In genomic region chr4:6781113-6781512, GRCh38 we compare ENCODE assay signal across 12 cellular contexts. TPM values are rescaled to one million over a fixed set of nuclear protein-coding genes. Genes with fewer than 3 reads are reported as not detected.
DNase-seq lines count a peak whose midpoint lies in the region; ATAC-seq, FAIRE-seq and TF ChIP-seq lines count a peak whose summit lies in the region.
"Had no signal": no experiment of that assay in that cellular context is flagged by ENCODE, and none has a peak within 500 bp of the region (broad histone marks: within the 10 kb centered on the region; RNA-seq: fewer than 3 reads in every experiment).

No MANE protein-coding gene starts in this region.

- H3K9ac ChIP-seq in H9 (ENCODE audit: extremely low read depth, insufficient read length, low read length) = no peak overlapping the region

- TF ChIP-seq CTCF in H9 (conservative IDR thresholded peaks at IDR 0.05) = no peak
- no peak for TF ChIP-seq CTCF in brain (conservative IDR thresholded peaks at IDR 0.05)
- no peak for TF ChIP-seq CTCF in nephron progenitor cell (IDR thresholded peaks at IDR 0.05)
- no peak for TF ChIP-seq CTCF in lower lobe of right lung (IDR thresholded peaks at IDR 0.05)

- H2AFZ ChIP-seq in H9 (ENCODE audit: low read length) = no peak overlapping the region

- peaks cover 46% of the 10 kb centered on the region for H3K4me1 ChIP-seq in CD4-positive, alpha-beta memory T cell (ENCODE audit: insufficient read depth, low read length)
- 0 out of 2 replicates have a peak, but pooled peaks cover 3% of the 10 kb centered on the region for H3K4me1 ChIP-seq in H9 (ENCODE audit: insufficient read depth, low read length)
- H3K4me1 ChIP-seq in lower lobe of right lung = peaks cover 25% of the 10 kb centered on the region

- H3K9me3 Mint-ChIP-seq in CD4-positive, alpha-beta memory T cell = no peaks in the 10 kb centered on the region
- H3K9me3 Mint-ChIP-seq in H9 (no peaks in the 10 kb centered on the region; a peak in 1 of 5 replicates), brain (peaks cover 0 to 8% (median 0%) of the 10 kb centered on the region in 5 experiments), nephron progenitor cell (no peaks in the 10 kb centered on the region)

- H3K79me2 ChIP-seq in H9 (ENCODE audit: insufficient read depth, low read length) = peaks cover 8% of the 10 kb centered on the region; the same call in 1 of the 2 replicates

- H4K5ac ChIP-seq in H9 (ENCODE audit: insufficient read length, low read depth, low read length) = no peak overlapping the region

- no peaks in the 10 kb centered on the region for H3K27me3 ChIP-seq in CD4-positive, alpha-beta memory T cell (ENCODE audit: insufficient read depth, low read length)
- H3K27me3 ChIP-seq in H9 (ENCODE audit: insufficient read depth, low read length) = no peaks in the 10 kb centered on the region
- H3K27me3 ChIP-seq in lower lobe of right lung (ENCODE audit: low read depth) = no peaks in the 10 kb centered on the region

- no peak for ATAC-seq in lower lobe of right lung

- no peak for DNase-seq in CD4-positive, alpha-beta memory T cell
- DNase-seq in H9 (no peak), nephron progenitor cell (no peak), KG1 (lab: John Stamatoyannopoulos, UW) (no peak), SIG-M5 treated with dmso at 0.1 percent for 504 hours (lab: John Stamatoyannopoulos, UW; ENCODE audit: unreplicated experiment) (no peak), lower lobe of right lung (no peak), H54 (ENCODE audit: insufficient read length, low spot score) (no peak)
- DNase-seq: anterior cingulate cortex, NCI-H1092 treated with DMSO at 0.1 percent for 48 hours, posterior cingulate gyrus had no signal

- no peak overlapping the region for H2BK20ac ChIP-seq in H9 (ENCODE audit: low read depth, low read length, poor library complexity, severe bottlenecking)

- H3K23ac ChIP-seq in H9 (ENCODE audit: insufficient read length, low read depth, low read length) = no peak overlapping the region

- no peaks in the 10 kb centered on the region for H3K36me3 ChIP-seq in CD4-positive, alpha-beta memory T cell (ENCODE audit: insufficient read depth, low read length)
- H3K36me3 ChIP-seq in lower lobe of right lung = no peaks in the 10 kb centered on the region

- CTCF ChIA-PET in CD4-positive, alpha-beta memory T cell (lab: Charles Lee; ENCODE audit: partially characterized antibody) = interaction anchor here (1.5 to 5.3 kb wide), 3 partner anchors 12 to 106 kb away, joined by 4 to 39 read pairs (median 5); no protein-coding TSS in a partner anchor

- no peak overlapping the region for H3K56ac ChIP-seq in H9 (ENCODE audit: insufficient read length, low read depth, low read length)

- H3K9me3 ChIP-seq in CD4-positive, alpha-beta memory T cell (ENCODE audit: control insufficient read depth in 1 of 2, low read length in 2 of 2) = no peaks in the 10 kb centered on the region
- H3K9me3 ChIP-seq in H9 (ENCODE audit: control insufficient read depth, low read depth, low read length) (no peaks in the 10 kb centered on the region), lower lobe of right lung (no peaks in the 10 kb centered on the region)

- H2BK15ac ChIP-seq in H9 (ENCODE audit: low read depth, low read length) = no peak overlapping the region

- H3K4ac ChIP-seq in H9 (ENCODE audit: low read depth, low read length) = no peak overlapping the region

- peaks cover 0 to 6% of the 10 kb centered on the region in 2 donors for H3K36me3 Mint-ChIP-seq in CD4-positive, alpha-beta memory T cell
- H3K36me3 Mint-ChIP-seq in H9 (ENCODE audit: insufficient read depth in 1 of 3, low read depth in 3 of 3) = no peaks in the 10 kb centered on the region
- H3K36me3 Mint-ChIP-seq in brain = peaks cover 10% of the 10 kb centered on the region
- peaks cover 10% of the 10 kb centered on the region for H3K36me3 Mint-ChIP-seq in nephron progenitor cell (ENCODE audit: low read depth)

- no peak overlapping the region for H3K18ac ChIP-seq in H9 (ENCODE audit: insufficient read length, low read depth, low read length)

- no peak overlapping the region for H4K91ac ChIP-seq in H9 (ENCODE audit: insufficient read length, low read depth, low read length)

- TF ChIP-seq POLR2A in H54 (IDR thresholded peaks at IDR 0.05; ENCODE audit: low read depth, low read length) = no peak

- peak overlapping the region in 6 of 7 donors; percentile 62 to 92 (median 89) for H3K27ac Mint-ChIP-seq in CD4-positive, alpha-beta memory T cell
- H3K27ac Mint-ChIP-seq in H9 (no peak overlapping the region), brain (peak overlapping the region; percentile 20 to 87 (median 70)), nephron progenitor cell (no peak overlapping the region)

- H4K8ac ChIP-seq in H9 (replicated peaks; ENCODE audit: insufficient read length, low read depth, low read length) = no peak overlapping the region

- POLR2A ChIA-PET in CD4-positive, alpha-beta memory T cell (lab: Charles Lee; ENCODE audit: partially characterized antibody) = interaction anchor here (1.1 to 2.9 kb wide), 3 partner anchors 65 to 141 kb away, joined by 4 to 10 read pairs (median 7); partner anchors contain the start of genes BLOC1S4 and MRFAP1

- H3K4me3 Mint-ChIP-seq in CD4-positive, alpha-beta memory T cell = peak overlapping the region; percentile 75 to 86 (median 82)
- H3K4me3 Mint-ChIP-seq in H9 (peak overlapping the region; percentile 60 to 79; a peak in 4 of 5 replicates), brain (peak overlapping the region; percentile 59 to 82 (median 79)), nephron progenitor cell (peak overlapping the region; percentile 74)

- no peak overlapping the region for H2BK120ac ChIP-seq in H9 (ENCODE audit: low read depth, low read length, poor library complexity, severe bottlenecking)

- H2BK5ac ChIP-seq in H9 (ENCODE audit: insufficient read length, low read length) = no peak overlapping the region

- no peak overlapping the region for H3T11ph ChIP-seq in H9 (ENCODE audit: low read length)

- no peaks in the 10 kb centered on the region for H4K20me1 ChIP-seq in H9 (ENCODE audit: control insufficient read depth, insufficient read depth, insufficient read length)

- H2AK5ac ChIP-seq in H9 (ENCODE audit: insufficient read length, low read length) = no peak overlapping the region

- WGBS in H9 (ENCODE audit: extremely low coverage, insufficient read length, low lambda C conversion rate) = no CpG with 5 or more reads among the region's 8 CpGs

- no peaks in the 10 kb centered on the region for H3K27me3 Mint-ChIP-seq in CD4-positive, alpha-beta memory T cell
- H3K27me3 Mint-ChIP-seq in H9 (ENCODE audit: low read depth) = peaks cover 31% of the 10 kb centered on the region
- no peaks in the 10 kb centered on the region for H3K27me3 Mint-ChIP-seq in brain
- H3K27me3 Mint-ChIP-seq in nephron progenitor cell (ENCODE audit: low read depth, poor library complexity) = peaks cover 21% of the 10 kb centered on the region

- peaks cover 3% of the 10 kb centered on the region for H3K23me2 ChIP-seq in H9 (ENCODE audit: insufficient read length, low read depth, low read length, poor library complexity, severe bottlenecking)

- H3K27ac ChIP-seq in CD4-positive, alpha-beta memory T cell (ENCODE audit: low read depth, low read length) = no peak overlapping the region
- H3K27ac ChIP-seq in H9 (ENCODE audit: insufficient read length, low read depth, low read length) = no peak overlapping the region
- no peak overlapping the region for H3K27ac ChIP-seq in lower lobe of right lung

- no peak overlapping the region for H3K4me2 ChIP-seq in H9 (ENCODE audit: insufficient read depth, insufficient read length, low read length)

- intact Hi-C loops in CD4-positive, alpha-beta memory T cell (cut with micrococcal nuclease) = loop anchor here (5.0 kb wide), 1 partner anchor 91 kb away; no protein-coding TSS in a partner anchor
- intact Hi-C loops in lower lobe of right lung (cut with DNase I) = no loop called here

- H3K4me3 ChIP-seq in CD4-positive, alpha-beta memory T cell (ENCODE audit: low read length in 2 of 2) = no peak overlapping the region
- no peak overlapping the region for H3K4me3 ChIP-seq in lower lobe of right lung

- H2BK12ac ChIP-seq in H9 (ENCODE audit: insufficient read length, low read depth, low read length) = no peak overlapping the region

- no peak for FAIRE-seq in H54 (lab: Jason Lieb, UNC)
- FAIRE-seq: H1 had no signal

- H3K79me1 ChIP-seq in H9 (ENCODE audit: insufficient read depth, low read depth, low read length, poor library complexity, severe bottlenecking) = no peaks in the 10 kb centered on the region

- no peak overlapping the region for H3K14ac ChIP-seq in H9 (ENCODE audit: insufficient read depth, low read length)

- peaks cover 28 to 62% (median 46%) of the 10 kb centered on the region in 4 donors for H3K4me1 Mint-ChIP-seq in CD4-positive, alpha-beta memory T cell
- H3K4me1 Mint-ChIP-seq in H9 (peaks cover 41 to 55% of the 10 kb centered on the region in 2 experiments), brain (peaks cover 75% of the 10 kb centered on the region), nephron progenitor cell (peaks cover 55% of the 10 kb centered on the region)

RNA-seq across cellular contexts. Expression of gene KIAA0232, which starts 1.4 kb away (rescaled TPM):
- 10 to 100 TPM; 22.1 to 24.0 TPM for total RNA-seq in CD4-positive, alpha-beta memory T cell
- polyA plus RNA-seq in CD4-positive, alpha-beta memory T cell = 1 to 10 TPM; 6.8 to 9.9 TPM
- 24.9 and 28.5 TPM in 2 replicates for total RNA-seq in H9 (2021)
- polyA plus RNA-seq in brain (ENCODE audit: insufficient read depth, low read depth, low replicate concordance) = 11.3 TPM
- 28.1 TPM for total RNA-seq in lower lobe of right lung

Comparison
In these comparisons a context has a peak if more than half of its experiments do, and no peak if none do; other contexts are left out.
1. H3K27ac Mint-ChIP-seq: peak in CD4-positive, alpha-beta memory T cell (6 of 7) and brain (5 of 5); none in H9 (0 of 3) and nephron progenitor cell (single experiment).
2. Peak in every context shown above with its lines, with median percentiles within 50 percentile points of each other: H3K4me3 Mint-ChIP-seq.